ENCODE assay signal across 14 cellular contexts in genomic region chr12:121442028-121442948, GRCh38. TPM values are rescaled to one million over a fixed set of nuclear protein-coding genes. Genes with fewer than 3 reads are reported as not detected.
DNase-seq lines count a peak whose midpoint lies in the region; ATAC-seq and TF ChIP-seq lines count a peak whose summit lies in the region.
"Had no signal": no experiment of that assay in that cellular context is flagged by ENCODE, and none has a peak within 500 bp of the region (broad histone marks: within the 10 kb centered on the region; RNA-seq: fewer than 3 reads in every experiment).

No MANE protein-coding gene starts in this region.

- H3K9me3 ChIP-seq in left ventricle myocardium inferior (replicated peaks), result no peaks in the 10 kb centered on the region
- no peaks in the 10 kb centered on the region for H3K9me3 ChIP-seq in aorta (ENCODE audit: control insufficient read depth, low read length)
- H3K9me3 ChIP-seq: HAP-1 had no signal

- peaks cover 78% of the 10 kb centered on the region for H3K36me3 Mint-ChIP-seq in nephron progenitor cell (ENCODE audit: low read depth)

- H3K27me3 ChIP-seq in left ventricle myocardium inferior (ENCODE audit: low read depth) (no peaks in the 10 kb centered on the region), aorta (ENCODE audit: control insufficient read depth in 1 of 2, insufficient read depth in 2 of 2, low read length in 1 of 2) (no peaks in the 10 kb centered on the region)
- H3K27me3 ChIP-seq: BLaER1 treated with 17β-estradiol and CSF1 and Interleukin-3, amounts not matched to agents 10 nM and 100 nM had no signal

- DNase-seq in left ventricle myocardium superior (no peak), left ventricle myocardium inferior (no peak), nephron progenitor cell (no peak), aorta (no peak)
- DNase-seq: DMS 273 treated with DMSO at 0.1 percent for 48 hours, DMS79 had no signal

- H3K27ac ChIP-seq in left ventricle myocardium inferior (replicated peaks), result no peak overlapping the region
- peak overlapping the region; percentile 38; the same call in 1 of the 2 replicates for H3K27ac ChIP-seq in VCaP
- H3K27ac ChIP-seq in aorta (ENCODE audit: low read depth in 1 of 2, low read length in 2 of 2), result no peak overlapping the region
- H3K27ac ChIP-seq: GM23248 had no signal

- H3K4me3 ChIP-seq in left ventricle myocardium inferior, result no peak overlapping the region
- H3K4me3 ChIP-seq in aorta (ENCODE audit: low read length in 2 of 2), result no peak overlapping the region
- H3K4me3 ChIP-seq: BLaER1 treated with 17β-estradiol and CSF1 and Interleukin-3, amounts not matched to agents 10 nM and 100 nM; GM23248; HAP-1 had no signal

- WGBS in aorta, 2 donors, result 95 to 96% methylated on average over 67 to 68 of the region's 68 CpGs

- H3K9me3 Mint-ChIP-seq in nephron progenitor cell, result peaks cover 12% of the 10 kb centered on the region
- H3K9me3 Mint-ChIP-seq: CD4-positive, CD25-positive, alpha-beta regulatory T cell had no signal

- no peak overlapping the region for H3K4me3 Mint-ChIP-seq in nephron progenitor cell
- H3K4me3 Mint-ChIP-seq: CD4-positive, CD25-positive, alpha-beta regulatory T cell had no signal

- intact Hi-C loops in left ventricle myocardium superior (cut with micrococcal nuclease) (loop anchor here (10.0 kb wide), 1 partner anchor 107 kb away; no protein-coding TSS in a partner anchor), left ventricle myocardium inferior (cut with micrococcal nuclease) (loop anchor here (10.0 kb wide), 1 partner anchor 107 kb away; no protein-coding TSS in a partner anchor), aorta (cut with DNase I) (loop anchor here in 1 of 2 donors (2.0 to 5.0 kb wide), 2 partner anchors 90 to 105 kb away; partner anchors contain the start of gene ANAPC5)

- no peak for TF ChIP-seq CTCF in left ventricle myocardium inferior (IDR thresholded peaks at IDR 0.05; ENCODE audit: borderline replicate concordance)
- no peak for TF ChIP-seq CTCF in VCaP (conservative IDR thresholded peaks at IDR 0.05)
- TF ChIP-seq CTCF in nephron progenitor cell (IDR thresholded peaks at IDR 0.05), result no peak

- H3K27me3 Mint-ChIP-seq in nephron progenitor cell (ENCODE audit: low read depth, poor library complexity), result peaks cover 2% of the 10 kb centered on the region
- H3K27me3 Mint-ChIP-seq: CD4-positive, CD25-positive, alpha-beta regulatory T cell had no signal

- H3K27ac Mint-ChIP-seq in nephron progenitor cell, result peak overlapping the region; percentile 59

- ATAC-seq in left ventricle myocardium superior (peak; percentile 11), aorta (ENCODE audit: low FRiP score) (peak; percentile 21), GM18873 (IDR thresholded peaks at IDR 0.05; ENCODE audit: low FRiP score, unreplicated experiment) (no peak), GM21825 (IDR thresholded peaks at IDR 0.05; ENCODE audit: unreplicated experiment) (no peak), HG03378 (IDR thresholded peaks at IDR 0.05; ENCODE audit: unreplicated experiment) (no peak)

- H3K36me3 ChIP-seq in left ventricle myocardium inferior (peaks cover 59% of the 10 kb centered on the region), aorta (ENCODE audit: control insufficient read depth in 1 of 2, insufficient read depth in 2 of 2, low read length in 1 of 2) (peaks cover 2 to 3% of the 10 kb centered on the region in 2 donors)

- peaks cover 36% of the 10 kb centered on the region for H3K4me1 Mint-ChIP-seq in nephron progenitor cell

- H3K4me1 ChIP-seq in left ventricle myocardium inferior (peaks cover 9% of the 10 kb centered on the region), aorta (ENCODE audit: control insufficient read depth in 1 of 2, insufficient read depth in 2 of 2, low read length in 2 of 2) (no peaks in the 10 kb centered on the region)
- H3K4me1 ChIP-seq: HAP-1 had no signal

RNA-seq across cellular contexts. Expression of gene RNF34, which starts 42.4 kb away (rescaled TPM):
- 19.9 TPM for total RNA-seq in left ventricle myocardium superior
- total RNA-seq in left ventricle myocardium inferior, result 22.4 TPM
- 10 to 100 TPM; 26.9 to 30.9 TPM for total RNA-seq in aorta
- 10 to 100 TPM; 15.8 to 15.9 TPM for polyA plus RNA-seq in aorta

Comparison
In these comparisons a context has a peak if more than half of its experiments do, and no peak if none do; other contexts are left out.
1. ATAC-seq: peak in left ventricle myocardium superior (single experiment) and aorta (single experiment); none in GM18873 (single experiment), GM21825 (single experiment) and HG03378 (single experiment).